In genomic region chr16:1971678-1972489, GRCh38 we compare ENCODE assay signal across 8 cellular contexts.
DNase-seq lines count a peak whose midpoint lies in the region; ATAC-seq lines count a peak whose summit lies in the region.

TBL3 (plus strand) TSS chr16:1972053; CDS start chr16:1972165, 112 bp downstream.

- ATAC-seq in GM19467 (IDR thresholded peaks at IDR 0.05; ENCODE audit: unreplicated experiment): peak; percentile 70
- ATAC-seq in effector memory CD8-positive, alpha-beta T cell (replicated peaks): peak; percentile 98
- ATAC-seq in memory B cell (ENCODE audit: low read depth): peak; percentile 98

- peak within 1 kb of the TSS; percentile 98 for H3K4me3 Mint-ChIP-seq in effector memory CD8-positive, alpha-beta T cell
- peak within 1 kb of the TSS; percentile 94 for H3K4me3 Mint-ChIP-seq in memory B cell

- H3K9me3 Mint-ChIP-seq in effector memory CD8-positive, alpha-beta T cell: no peaks in the 10 kb centered on the region
- no peaks in the 10 kb centered on the region for H3K9me3 Mint-ChIP-seq in memory B cell

- DNase-seq in COLO668 (lab: John Stamatoyannopoulos, UW; ENCODE audit: unreplicated experiment) (peak; percentile 95), HS-27A (ENCODE audit: low read depth) (peak; percentile 73), memory B cell (ENCODE audit: low spot score in 2 of 2) (peak; percentile 96 to 99)
- peak; percentile 91 for DNase-seq in NK-92 treated with Interleukin-12 subunit alpha and Interleukin-12 subunit beta, amount 100 ng/mL, for 24 hours (lab: John Stamatoyannopoulos, UW)
- DNase-seq in activated CD8-positive, alpha-beta memory T cell treated with anti-CD3 and anti-CD28 coated beads for 4 hours (ENCODE audit: low read depth in 2 of 2): peak; percentile 93 to 95
- DNase-seq in effector memory CD8-positive, alpha-beta T cell: peak; percentile 95 to 98 (median 98)
- peak; percentile 94 for DNase-seq in stimulated activated CD8-positive, alpha-beta memory T cell treated with anti-CD3 and anti-CD28 coated beads, Interleukin-12 subunit alpha, Interleukin-12 subunit beta, amount 100 ng/mL, for 1 hour (ENCODE audit: low read depth)

- H3K27ac Mint-ChIP-seq in effector memory CD8-positive, alpha-beta T cell: peak within 1 kb of the TSS; percentile 98
- H3K27ac Mint-ChIP-seq in memory B cell: peak within 1 kb of the TSS; percentile 95

- no peaks in the 10 kb centered on the region for H3K27me3 Mint-ChIP-seq in effector memory CD8-positive, alpha-beta T cell
- H3K27me3 Mint-ChIP-seq in memory B cell: peaks cover 4% of the 10 kb centered on the region

- peaks cover 21% of the 10 kb centered on the region for H3K36me3 Mint-ChIP-seq in effector memory CD8-positive, alpha-beta T cell (ENCODE audit: insufficient read depth)
- H3K36me3 Mint-ChIP-seq in memory B cell: peaks cover 18% of the 10 kb centered on the region

- peaks cover 19 to 20% of the 10 kb centered on the region in 2 donors for H3K4me1 Mint-ChIP-seq in effector memory CD8-positive, alpha-beta T cell (ENCODE audit: low read depth in 2 of 2)
- peaks cover 15% of the 10 kb centered on the region for H3K4me1 Mint-ChIP-seq in memory B cell

Comparison
In these comparisons a context has a peak if more than half of its experiments do, and no peak if none do; other contexts are left out.
1. Peak in every context shown above with its lines: DNase-seq and ATAC-seq.